Comparison of ENCODE assay signal across 11 cellular contexts in the genomic region with DNA sequence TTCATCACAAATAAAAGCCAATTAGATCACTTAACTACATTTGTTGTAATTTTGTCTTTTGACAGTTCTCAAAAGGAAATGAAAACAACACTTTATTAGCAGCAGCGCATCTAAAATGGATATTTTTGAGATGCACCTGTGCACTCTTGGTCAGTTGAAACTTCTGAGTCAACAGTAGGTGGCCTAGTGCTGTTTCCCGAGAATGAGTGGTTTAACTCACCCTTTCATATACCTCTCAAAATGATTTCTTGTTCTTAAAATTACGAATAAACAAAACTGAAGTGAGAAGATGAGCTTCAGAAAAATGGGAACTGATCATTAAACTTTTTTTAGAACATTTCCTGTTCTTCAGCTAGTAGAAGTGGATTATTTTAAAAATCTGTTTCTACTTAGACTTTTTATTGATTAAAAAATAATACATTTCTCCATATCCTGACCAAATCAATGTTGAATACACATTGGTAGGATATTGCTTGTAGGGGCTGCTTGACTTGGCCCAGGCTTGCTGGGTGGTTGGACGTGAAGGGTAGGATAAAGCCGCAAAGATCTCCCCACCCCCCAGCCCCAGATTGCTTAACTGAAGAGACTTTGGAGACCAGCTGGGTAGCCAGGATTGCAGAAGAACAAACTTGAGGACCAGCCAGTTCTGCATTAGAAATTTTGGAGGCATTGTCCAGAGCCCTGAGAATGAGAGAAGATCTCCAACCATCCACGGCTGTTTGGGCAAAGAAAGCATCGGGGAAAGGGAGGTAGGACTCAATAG. TPM values are rescaled to one million over a fixed set of nuclear protein-coding genes. Genes with fewer than 3 reads are reported as not detected.
DNase-seq lines count a peak whose midpoint lies in the region; ATAC-seq, FAIRE-seq and TF ChIP-seq lines count a peak whose summit lies in the region.
"Had no signal": no experiment of that assay in that cellular context is flagged by ENCODE, and none has a peak within 500 bp of the region (broad histone marks: within the 10 kb centered on the region; RNA-seq: fewer than 3 reads in every experiment).

No MANE protein-coding gene starts in this region.

- FAIRE-seq in GM12878 (lab: Jason Lieb, UNC) = peak; percentile 64

- WGBS in GM12878 (ENCODE audit: insufficient coverage, insufficient replicate concordance, low lambda C conversion rate, missing lambda C conversion rate) = 0% methylated on average over 7 of the region's 7 CpGs
- WGBS in mammary epithelial cell (ENCODE audit: low coverage, missing lambda C conversion rate) = 100% methylated on average over 6 of the region's 7 CpGs

- H3K79me2 ChIP-seq in GM12878 (ENCODE audit: control insufficient read depth, insufficient read depth, low read length) (no peaks in the 10 kb centered on the region), mammary epithelial cell (ENCODE audit: insufficient read depth, low read length) (no peaks in the 10 kb centered on the region)

- intact Hi-C loops in GM12878 (cut with micrococcal nuclease; ENCODE audit: unreplicated experiment) (loop anchor here (1.0 to 5.0 kb wide), 6 partner anchors 16 to 85 kb away; a partner anchor contains a TSS), mammary epithelial cell (cut with micrococcal nuclease) (no loop called here)

- TF ChIP-seq EP300 in GM12878 (IDR thresholded peaks at IDR 0.05; ENCODE audit: borderline replicate concordance in 1 of 2, control insufficient read depth in 1 of 2, low read depth in 2 of 2, low read length in 2 of 2) = peak; percentile 86 to 87

- peaks cover 43% of the 10 kb centered on the region for H3K4me1 ChIP-seq in GM12878 (ENCODE audit: control insufficient read depth, insufficient read depth, low read length)
- H3K4me1 ChIP-seq in mammary epithelial cell (ENCODE audit: insufficient read depth, low read length) = peaks cover 13% of the 10 kb centered on the region

- H3K9ac ChIP-seq in GM12878 (ENCODE audit: control insufficient read depth, insufficient read depth, low read length) (peak overlapping the region; percentile 71), mammary epithelial cell (ENCODE audit: insufficient read depth, low read length) (no peak overlapping the region)

- SMC1A ChIA-PET in GM12878 (lab: Charles Lee; ENCODE audit: uncharacterized antibody, unreplicated experiment) = interaction anchor here (0.7 to 7.9 kb wide), 33 partner anchors 8 to 221 kb away, joined by 3 to 145 read pairs (median 6); a partner anchor contains a TSS

- in situ Hi-C loops in GM12878 (cut with MboI) (no loop called here), mammary epithelial cell (cut with MboI; ENCODE audit: low sequenced_read_pairs in 2 of 2) (no loop called here)

- dilution Hi-C loops in mammary epithelial cell (cut with HindIII; ENCODE audit: low sequenced_read_pairs) = no loop called here

- H3K4me2 ChIP-seq in GM12878 (ENCODE audit: control insufficient read depth, insufficient read depth) = peak overlapping the region; percentile 90
- H3K4me2 ChIP-seq in mammary epithelial cell (ENCODE audit: insufficient read depth, low read depth, low read length) = no peak overlapping the region

- no TSS peak for BruUV-seq in GM12878 (replicated peaks; lab: Mats Ljungman, UMichigan)
- no TSS peak for BruUV-seq in mammary epithelial cell (replicated peaks; lab: Mats Ljungman, UMichigan)

- POLR2A ChIA-PET in GM12878 (lab: Charles Lee) = interaction anchor here (0.5 to 6.0 kb wide), 19 partner anchors 9 to 422 kb away, joined by 3 to 70 read pairs (median 5); a partner anchor contains a TSS

- H3K36me3 ChIP-seq in GM12878 (ENCODE audit: control insufficient read depth in 2 of 2, insufficient read depth in 2 of 2, low read length in 1 of 2) (no peaks in the 10 kb centered on the region), mammary epithelial cell (ENCODE audit: insufficient read depth, low read length) (no peaks in the 10 kb centered on the region)

- no peaks in the 10 kb centered on the region for H4K20me1 ChIP-seq in GM12878 (ENCODE audit: control insufficient read depth, insufficient read depth)
- no peaks in the 10 kb centered on the region for H4K20me1 ChIP-seq in mammary epithelial cell (ENCODE audit: insufficient read depth, low read length)

- peak; percentile 52 for TF ChIP-seq RAD21 in GM12878 (IDR thresholded peaks at IDR 0.05; ENCODE audit: insufficient read depth, low read depth, low read length)

- peak; percentile 88 for DNase-seq in GM12878 (ENCODE audit: low read depth, low spot score)
- DNase-seq in stimulated activated CD4-positive, alpha-beta T cell treated with anti-CD3 and anti-CD28 coated beads, Interleukin-2, amount 100 ng/mL, for 24 hours = no peak
- DNase-seq in mammary epithelial cell = no peak
- no peak for DNase-seq in stimulated activated naive CD4-positive, alpha-beta T cell (lab: John Stamatoyannopoulos, UW)
- DNase-seq in islet precursor cell = no peak
- DNase-seq: effector memory CD8-positive, alpha-beta T cell; immature natural killer cell; retina had no signal

- no peaks in the 10 kb centered on the region for H3K27me3 ChIP-seq in GM12878 (replicated peaks in 1 of 2; ENCODE audit: control insufficient read depth in 2 of 2, insufficient read depth in 2 of 2, low read length in 1 of 2)
- H3K27me3 ChIP-seq in mammary epithelial cell (ENCODE audit: insufficient read depth, low read length) = no peaks in the 10 kb centered on the region

- peak; percentile 22 to 35 (median 35); a peak in 3 of 6 replicates for TF ChIP-seq CTCF in GM12878 (IDR thresholded peaks at IDR 0.05 in 2 of 3, conservative IDR thresholded peaks at IDR 0.05 in 1 of 3; ENCODE audit: control insufficient read depth in 2 of 3, extremely low read depth in 1 of 3, insufficient read depth in 1 of 3, low read depth in 3 of 3, low read length in 3 of 3)
- no peak for TF ChIP-seq CTCF in mammary epithelial cell (conservative IDR thresholded peaks at IDR 0.05 in 1 of 2, IDR thresholded peaks at IDR 0.05 in 1 of 2; ENCODE audit: extremely low read depth in 1 of 2, insufficient read depth in 1 of 2, low read depth in 1 of 2, low read length in 2 of 2)

- H3K9me3 ChIP-seq in GM12878 (replicated peaks; ENCODE audit: control insufficient read depth, insufficient read depth, low read length) (no peaks in the 10 kb centered on the region; the same call in 1 of the 3 replicates), mammary epithelial cell (replicated peaks; ENCODE audit: insufficient read depth, low read length) (no peaks in the 10 kb centered on the region)

- ATAC-seq in GM18502 (IDR thresholded peaks at IDR 0.05; ENCODE audit: poor library complexity, unreplicated experiment) = peak; percentile 73
- ATAC-seq in GM21423 (IDR thresholded peaks at IDR 0.05; ENCODE audit: unreplicated experiment) = peak; percentile 65
- peak; percentile 77 for ATAC-seq in HG03175 (IDR thresholded peaks at IDR 0.05; ENCODE audit: unreplicated experiment)
- peak; percentile 83 for ATAC-seq in GM12878
- ATAC-seq: effector memory CD8-positive, alpha-beta T cell had no signal

- no peak for TF ChIP-seq POLR2A in GM12878 (IDR thresholded peaks at IDR 0.05; ENCODE audit: low read depth, low read length)

- H3K27ac ChIP-seq in GM12878 (ENCODE audit: control insufficient read depth, insufficient read depth) (peak overlapping the region; percentile 96), mammary epithelial cell (ENCODE audit: insufficient read depth, low read depth, low read length) (no peak overlapping the region)

- peak overlapping the region; percentile 26 for H2AFZ ChIP-seq in GM12878 (ENCODE audit: control insufficient read depth, low read depth, low read length)
- no peak overlapping the region for H2AFZ ChIP-seq in mammary epithelial cell (ENCODE audit: low read depth, low read length)

- RAD21 ChIA-PET in GM12878 (lab: Charles Lee; ENCODE audit: unreplicated experiment) = interaction anchor here (0.6 to 10.2 kb wide), 32 partner anchors 9 to 207 kb away, joined by 3 to 73 read pairs (median 6); a partner anchor contains a TSS

- H3K4me3 ChIP-seq in GM12878 = peak overlapping the region; percentile 68
- no peak overlapping the region for H3K4me3 ChIP-seq in mammary epithelial cell (replicated peaks in 1 of 3; ENCODE audit: insufficient read depth in 1 of 3, low read depth in 2 of 3, low read length in 3 of 3)

- CTCF ChIA-PET in GM12878 (lab: Yijun Ruan, JAX) = interaction anchor here (0.7 to 4.4 kb wide), 24 partner anchors 8 to 206 kb away, joined by 3 to 66 read pairs (median 4); a partner anchor contains a TSS
- CTCF ChIA-PET in mammary epithelial cell (lab: Charles Lee; ENCODE audit: low non-redundant PET) = interaction anchor here (0.6 kb wide), 1 partner anchor 1551 kb away, joined by 3 read pairs; no protein-coding TSS in a partner anchor

TF ChIP-seq in GM12878, 131 proteins besides CTCF, POLR2A, EP300 and RAD21 (continues in another document):
- TF ChIP-seq EGR1 (IDR thresholded peaks at IDR 0.05; ENCODE audit: borderline replicate concordance in 1 of 2, low read depth in 2 of 2, low read length in 2 of 2) = no peak
- TF ChIP-seq ZNF622 (IDR thresholded peaks at IDR 0.05) = no peak
- TF ChIP-seq SP1 (IDR thresholded peaks at IDR 0.05; ENCODE audit: low read depth, low read length) = peak; percentile 43
- no peak for TF ChIP-seq CHD4 (IDR thresholded peaks at IDR 0.05)
- TF ChIP-seq YBX1 (IDR thresholded peaks at IDR 0.05) = no peak
- no peak for TF ChIP-seq STAT1 (conservative IDR thresholded peaks at IDR 0.05)
- no peak for TF ChIP-seq JUND (IDR thresholded peaks at IDR 0.05; ENCODE audit: low read depth, low read length)

RNA-seq across cellular contexts. Expression of a gene that starts 22.3 kb away (rescaled TPM):
- total RNA-seq in GM12878 (2013; cell fraction: nucleolus; rRNA removed) = 283 and 300 TPM in 2 replicates
- total RNA-seq in GM12878 (2014; rRNA removed) (92.7 and 120 TPM in 2 replicates), GM12878 (2014; rRNA removed; fragmentation: Illumina TruSeq; extraction: Trizol) (130 and 131 TPM in 2 replicates), GM12878 (2021) (110 and 131 TPM in 2 replicates), mammary epithelial cell (10 to 100 TPM; 30.9 to 33.2 TPM)
- 19.4 TPM for polyA plus RNA-seq in GM12878 (2011; ENCODE audit: low read depth)
- polyA plus RNA-seq in GM12878 (2011; rRNA removed) (121 and 218 TPM in 2 replicates), GM12878 (2014; fragmentation: Illumina TruSeq; extraction: Trizol) (134 and 173 TPM in 2 replicates), GM12878 (2014; fragmentation: Nextera tagmentation; extraction: Ambion mirVana) (10 to 100 TPM; 43.0 to 50.2 TPM), GM12878 (2014; rRNA removed) (76.8 and 90.8 TPM in 2 replicates), GM12878 (2016; fragmentation: Nextera tagmentation; extraction: Ambion mirVana) (100 to 1,000 TPM; 144 to 154 TPM), mammary epithelial cell (5.3 TPM)
- polyA plus RNA-seq in GM12878 (2011; cell fraction: cytosol; rRNA removed) = 24.3 and 29.2 TPM in 2 replicates
- polyA plus RNA-seq in GM12878 (2011; cell fraction: nucleus; rRNA removed) = 70.9 and 75.1 TPM in 2 replicates
- 40.8 and 44.4 TPM in 2 replicates for polyA plus RNA-seq in GM12878 (2012)
- polyA minus RNA-seq in GM12878 (2011; rRNA and poly(A)+ RNA removed) = 41.8 and 75.6 TPM in 2 replicates
- polyA minus RNA-seq in GM12878 (2011; cell fraction: cytosol; rRNA and poly(A)+ RNA removed) = 35.9 and 43.5 TPM in 2 replicates
- 36.5 and 60.8 TPM in 2 replicates for polyA minus RNA-seq in GM12878 (2011; cell fraction: nucleus; rRNA and poly(A)+ RNA removed)
- 9.0 TPM for polyA minus RNA-seq in mammary epithelial cell

Comparison
In these comparisons a context has a peak if more than half of its experiments do, and no peak if none do; other contexts are left out.
1. CTCF ChIP-seq: peak in GM12878 (3 of 3); none in mammary epithelial cell (0 of 2).
2. Peak in every context shown above with its lines, with median percentiles within 50 percentile points of each other: ATAC-seq.